Comparison of ENCODE assay signal across 8 cellular contexts in genomic region chr9:17063535-17064135, GRCh38.
A peak's percentile ranks its signal among the peaks of the same experiment; 100 is the strongest.
DNase-seq lines count a peak whose midpoint lies in the region; ATAC-seq and TF ChIP-seq lines count a peak whose summit lies in the region.

No MANE protein-coding gene starts in this region.

- H3K4me3 ChIP-seq in breast epithelium (no peak overlapping the region), left lung (no peak overlapping the region)

- no peak overlapping the region for H3K27ac Mint-ChIP-seq in CD14-positive monocyte
- no peak overlapping the region for H3K27ac Mint-ChIP-seq in activated T-helper 2 cell treated with anti-CD3 and anti-CD28 coated beads, Interferon-gamma antibody, Interleukin-2, Interleukin-4, amounts not matched to agents 10 μg/mL and 5 μg/mL and 100 μg/mL, durations not matched to agents 14 hours and 24 hours and 36 hours

- TF ChIP-seq POLR2A in breast epithelium (IDR thresholded peaks at IDR 0.05), result no peak

- no peaks in the 10 kb centered on the region for H3K36me3 Mint-ChIP-seq in CD14-positive monocyte
- H3K36me3 Mint-ChIP-seq in activated T-helper 2 cell treated with anti-CD3 and anti-CD28 coated beads, Interferon-gamma antibody, Interleukin-2, Interleukin-4, amounts not matched to agents 10 μg/mL and 5 μg/mL and 100 μg/mL, durations not matched to agents 14 hours and 24 hours and 36 hours (ENCODE audit: low read depth), result no peaks in the 10 kb centered on the region

- peaks cover 0 to 2% (median 2%) of the 10 kb centered on the region in 3 donors for H3K27me3 Mint-ChIP-seq in CD14-positive monocyte (ENCODE audit: low read depth in 3 of 3)
- no peaks in the 10 kb centered on the region for H3K27me3 Mint-ChIP-seq in activated T-helper 2 cell treated with anti-CD3 and anti-CD28 coated beads, Interferon-gamma antibody, Interleukin-2, Interleukin-4, amounts not matched to agents 10 μg/mL and 5 μg/mL and 100 μg/mL, durations not matched to agents 14 hours and 24 hours and 36 hours (ENCODE audit: low read depth)

- H3K27me3 ChIP-seq in breast epithelium (no peaks in the 10 kb centered on the region), left lung (no peaks in the 10 kb centered on the region)

- H3K9me3 Mint-ChIP-seq in CD14-positive monocyte, result peaks cover 0 to 1% (median 0%) of the 10 kb centered on the region in 7 donors
- no peaks in the 10 kb centered on the region for H3K9me3 Mint-ChIP-seq in activated T-helper 2 cell treated with anti-CD3 and anti-CD28 coated beads, Interferon-gamma antibody, Interleukin-2, Interleukin-4, amounts not matched to agents 10 μg/mL and 5 μg/mL and 100 μg/mL, durations not matched to agents 14 hours and 24 hours and 36 hours

- intact Hi-C loops in CD14-positive monocyte (cut with micrococcal nuclease), result loop anchor here in 1 of 2 donors (10.0 kb wide), 1 partner anchor 401 kb away; no protein-coding TSS in a partner anchor
- intact Hi-C loops in breast epithelium (cut with DNase I; ENCODE audit: low total_unique reads), result no loop called here
- intact Hi-C loops in left lung (cut with DNase I), result no loop called here
- intact Hi-C loops in activated T-helper 2 cell treated with anti-CD3 and anti-CD28 coated beads, Interferon-gamma antibody, Interleukin-2, Interleukin-4, amounts not matched to agents 10 μg/mL and 5 μg/mL and 100 μg/mL, durations not matched to agents 14 hours and 24 hours and 36 hours (cut with micrococcal nuclease), result loop anchor here (1.0 kb wide), 1 partner anchor 400 kb away; no protein-coding TSS in a partner anchor

- H3K4me3 Mint-ChIP-seq in CD14-positive monocyte, result no peak overlapping the region
- H3K4me3 Mint-ChIP-seq in activated T-helper 2 cell treated with anti-CD3 and anti-CD28 coated beads, Interferon-gamma antibody, Interleukin-2, Interleukin-4, amounts not matched to agents 10 μg/mL and 5 μg/mL and 100 μg/mL, durations not matched to agents 14 hours and 24 hours and 36 hours (ENCODE audit: low read depth), result no peak overlapping the region

- DNase-seq in CD14-positive monocyte (ENCODE audit: low spot score) (no peak), NCI-H460 (ENCODE audit: extremely low read depth, low read depth) (peak; percentile 53), breast epithelium (ENCODE audit: low spot score in 2 of 2) (no peak), left lung (no peak)
- no peak for DNase-seq in activated CD8-positive, alpha-beta memory T cell treated with anti-CD3 and anti-CD28 coated beads, Interleukin-2, amount 50 U/mL, for 48 hours
- DNase-seq in activated T-helper 2 cell treated with anti-CD3 and anti-CD28 coated beads, Interferon-gamma antibody, Interleukin-2, Interleukin-4, amounts not matched to agents 10 μg/mL and 5 μg/mL and 100 μg/mL, durations not matched to agents 14 hours and 24 hours and 36 hours (ENCODE audit: low spot score), result no peak

- no peaks in the 10 kb centered on the region for H3K4me1 ChIP-seq in breast epithelium
- no peaks in the 10 kb centered on the region for H3K4me1 ChIP-seq in left lung

- no peaks in the 10 kb centered on the region for H3K4me1 Mint-ChIP-seq in CD14-positive monocyte
- no peaks in the 10 kb centered on the region for H3K4me1 Mint-ChIP-seq in activated T-helper 2 cell treated with anti-CD3 and anti-CD28 coated beads, Interferon-gamma antibody, Interleukin-2, Interleukin-4, amounts not matched to agents 10 μg/mL and 5 μg/mL and 100 μg/mL, durations not matched to agents 14 hours and 24 hours and 36 hours (ENCODE audit: low read depth)

- H3K27ac ChIP-seq in breast epithelium (no peak overlapping the region), left lung (no peak overlapping the region)

- H3K9me3 ChIP-seq in breast epithelium (no peaks in the 10 kb centered on the region), left lung (no peaks in the 10 kb centered on the region)

- TF ChIP-seq CTCF in CD14-positive monocyte (IDR thresholded peaks at IDR 0.05), result peak; percentile 78
- TF ChIP-seq CTCF in breast epithelium (IDR thresholded peaks at IDR 0.05), result peak in 2 of 3 donors; percentile 27 to 48
- peak; percentile 44 to 55 for TF ChIP-seq CTCF in left lung (IDR thresholded peaks at IDR 0.05)

- H3K36me3 ChIP-seq in breast epithelium, result no peaks in the 10 kb centered on the region
- H3K36me3 ChIP-seq in left lung, result no peaks in the 10 kb centered on the region

- ATAC-seq in GM18909 (IDR thresholded peaks at IDR 0.05; ENCODE audit: poor library complexity, unreplicated experiment) (peak; percentile 93), HG03378 (IDR thresholded peaks at IDR 0.05; ENCODE audit: unreplicated experiment) (peak; percentile 90), left lung (peak; percentile 89)
